In the genomic region with DNA sequence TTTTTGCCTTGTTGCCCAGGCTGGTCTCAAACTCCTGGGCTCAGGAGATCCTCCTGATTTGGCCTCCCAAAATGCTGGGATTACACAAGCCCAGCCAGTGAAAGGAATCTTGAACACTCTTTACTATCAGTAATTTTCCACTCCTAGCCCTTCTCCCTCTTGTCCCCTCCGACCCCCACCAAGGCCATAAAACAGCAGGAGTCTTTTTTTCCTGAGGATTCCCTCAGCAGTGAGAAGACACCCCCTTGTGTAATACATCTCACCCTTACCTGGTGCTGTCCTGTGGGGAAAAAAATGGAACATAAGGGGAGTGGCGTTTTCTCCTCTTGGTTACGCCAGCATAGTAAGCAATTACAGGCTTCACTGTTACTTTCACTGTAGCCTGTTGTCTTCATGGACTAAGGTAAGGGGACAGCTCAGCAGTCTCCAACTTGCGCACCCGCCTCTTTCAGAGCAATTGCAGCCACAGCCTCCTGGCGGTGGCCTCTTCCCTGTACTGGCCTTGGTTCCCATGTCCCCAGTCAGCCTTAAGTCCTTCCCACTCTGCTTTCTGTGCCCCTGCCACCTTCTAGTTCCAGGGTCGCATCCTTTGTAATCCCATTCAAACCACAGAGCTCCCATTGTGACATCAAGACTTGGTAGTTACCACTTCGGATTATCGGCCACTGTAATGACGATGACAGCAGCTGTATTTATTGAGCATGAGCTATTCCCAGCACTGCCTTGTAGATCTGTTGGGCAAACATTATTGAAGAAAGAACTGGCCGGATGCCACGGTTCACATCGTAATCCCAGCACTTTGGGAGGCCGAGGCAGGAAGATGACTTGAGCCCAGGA, we compare ENCODE assay signal across 1 cellular context.
TF ChIP-seq lines count a peak whose summit lies in the region.

No MANE protein-coding gene starts in this region.

TF ChIP-seq in HepG2, 621 proteins besides CTCF, POLR2A, EP300 and RAD21 (continued from another document and continues in another):
- TF ChIP-seq, protein P1, sequence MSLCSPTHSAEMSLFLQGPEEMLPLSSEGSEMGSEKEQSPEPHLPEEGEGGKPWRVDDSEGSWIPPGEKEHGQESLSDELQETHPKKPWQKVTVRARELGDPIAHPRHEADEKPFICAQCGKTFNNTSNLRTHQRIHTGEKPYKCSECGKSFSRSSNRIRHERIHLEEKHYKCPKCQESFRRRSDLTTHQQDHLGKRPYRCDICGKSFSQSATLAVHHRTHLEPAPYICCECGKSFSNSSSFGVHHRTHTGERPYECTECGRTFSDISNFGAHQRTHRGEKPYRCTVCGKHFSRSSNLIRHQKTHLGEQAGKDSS (CRISPR knock-in tag; IDR thresholded peaks at IDR 0.05; ENCODE audit: borderline replicate concordance, low read depth), result no peak
- no peak for TF ChIP-seq ZNF44 (CRISPR knock-in tag; IDR thresholded peaks at IDR 0.05)
- no peak for TF ChIP-seq KAT2B (IDR thresholded peaks at IDR 0.05; ENCODE audit: borderline replicate concordance, low read depth, low read length)
- TF ChIP-seq, protein P2, sequence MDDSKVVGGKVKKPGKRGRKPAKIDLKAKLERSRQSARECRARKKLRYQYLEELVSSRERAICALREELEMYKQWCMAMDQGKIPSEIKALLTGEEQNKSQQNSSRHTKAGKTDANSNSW (CRISPR knock-in tag; IDR thresholded peaks at IDR 0.05; ENCODE audit: borderline replicate concordance), result no peak
- TF ChIP-seq ZNF550 (CRISPR knock-in tag; IDR thresholded peaks at IDR 0.05; ENCODE audit: borderline replicate concordance), result no peak
- TF ChIP-seq, protein P3, sequence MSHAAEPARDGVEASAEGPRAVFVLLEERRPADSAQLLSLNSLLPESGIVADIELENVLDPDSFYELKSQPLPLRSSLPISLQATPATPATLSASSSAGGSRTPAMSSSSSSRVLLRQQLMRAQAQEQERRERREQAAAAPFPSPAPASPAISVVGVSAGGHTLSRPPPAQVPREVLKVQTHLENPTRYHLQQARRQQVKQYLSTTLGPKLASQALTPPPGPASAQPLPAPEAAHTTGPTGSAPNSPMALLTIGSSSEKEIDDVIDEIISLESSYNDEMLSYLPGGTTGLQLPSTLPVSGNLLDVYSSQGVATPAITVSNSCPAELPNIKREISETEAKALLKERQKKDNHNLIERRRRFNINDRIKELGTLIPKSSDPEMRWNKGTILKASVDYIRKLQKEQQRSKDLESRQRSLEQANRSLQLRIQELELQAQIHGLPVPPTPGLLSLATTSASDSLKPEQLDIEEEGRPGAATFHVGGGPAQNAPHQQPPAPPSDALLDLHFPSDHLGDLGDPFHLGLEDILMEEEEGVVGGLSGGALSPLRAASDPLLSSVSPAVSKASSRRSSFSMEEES (CRISPR knock-in tag; IDR thresholded peaks at IDR 0.05), result no peak
- TF ChIP-seq ZNF343 (CRISPR knock-in tag; IDR thresholded peaks at IDR 0.05), result no peak
- TF ChIP-seq, protein P4, sequence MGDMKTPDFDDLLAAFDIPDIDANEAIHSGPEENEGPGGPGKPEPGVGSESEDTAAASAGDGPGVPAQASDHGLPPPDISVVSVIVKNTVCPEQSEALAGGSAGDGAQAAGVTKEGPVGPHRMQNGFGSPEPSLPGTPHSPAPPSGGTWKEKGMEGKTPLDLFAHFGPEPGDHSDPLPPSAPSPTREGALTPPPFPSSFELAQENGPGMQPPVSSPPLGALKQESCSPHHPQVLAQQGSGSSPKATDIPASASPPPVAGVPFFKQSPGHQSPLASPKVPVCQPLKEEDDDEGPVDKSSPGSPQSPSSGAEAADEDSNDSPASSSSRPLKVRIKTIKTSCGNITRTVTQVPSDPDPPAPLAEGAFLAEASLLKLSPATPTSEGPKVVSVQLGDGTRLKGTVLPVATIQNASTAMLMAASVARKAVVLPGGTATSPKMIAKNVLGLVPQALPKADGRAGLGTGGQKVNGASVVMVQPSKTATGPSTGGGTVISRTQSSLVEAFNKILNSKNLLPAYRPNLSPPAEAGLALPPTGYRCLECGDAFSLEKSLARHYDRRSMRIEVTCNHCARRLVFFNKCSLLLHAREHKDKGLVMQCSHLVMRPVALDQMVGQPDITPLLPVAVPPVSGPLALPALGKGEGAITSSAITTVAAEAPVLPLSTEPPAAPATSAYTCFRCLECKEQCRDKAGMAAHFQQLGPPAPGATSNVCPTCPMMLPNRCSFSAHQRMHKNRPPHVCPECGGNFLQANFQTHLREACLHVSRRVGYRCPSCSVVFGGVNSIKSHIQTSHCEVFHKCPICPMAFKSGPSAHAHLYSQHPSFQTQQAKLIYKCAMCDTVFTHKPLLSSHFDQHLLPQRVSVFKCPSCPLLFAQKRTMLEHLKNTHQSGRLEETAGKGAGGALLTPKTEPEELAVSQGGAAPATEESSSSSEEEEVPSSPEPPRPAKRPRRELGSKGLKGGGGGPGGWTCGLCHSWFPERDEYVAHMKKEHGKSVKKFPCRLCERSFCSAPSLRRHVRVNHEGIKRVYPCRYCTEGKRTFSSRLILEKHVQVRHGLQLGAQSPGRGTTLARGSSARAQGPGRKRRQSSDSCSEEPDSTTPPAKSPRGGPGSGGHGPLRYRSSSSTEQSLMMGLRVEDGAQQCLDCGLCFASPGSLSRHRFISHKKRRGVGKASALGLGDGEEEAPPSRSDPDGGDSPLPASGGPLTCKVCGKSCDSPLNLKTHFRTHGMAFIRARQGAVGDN (CRISPR knock-in tag; IDR thresholded peaks at IDR 0.05), result peak; percentile 35; the same call in 1 of the 2 replicates
- no peak for TF ChIP-seq CHD4 (IDR thresholded peaks at IDR 0.05; ENCODE audit: borderline replicate concordance, low read length)
- TF ChIP-seq ZNF567 (CRISPR knock-in tag; IDR thresholded peaks at IDR 0.05; ENCODE audit: borderline replicate concordance), result peak; percentile 49
- TF ChIP-seq, protein P5, sequence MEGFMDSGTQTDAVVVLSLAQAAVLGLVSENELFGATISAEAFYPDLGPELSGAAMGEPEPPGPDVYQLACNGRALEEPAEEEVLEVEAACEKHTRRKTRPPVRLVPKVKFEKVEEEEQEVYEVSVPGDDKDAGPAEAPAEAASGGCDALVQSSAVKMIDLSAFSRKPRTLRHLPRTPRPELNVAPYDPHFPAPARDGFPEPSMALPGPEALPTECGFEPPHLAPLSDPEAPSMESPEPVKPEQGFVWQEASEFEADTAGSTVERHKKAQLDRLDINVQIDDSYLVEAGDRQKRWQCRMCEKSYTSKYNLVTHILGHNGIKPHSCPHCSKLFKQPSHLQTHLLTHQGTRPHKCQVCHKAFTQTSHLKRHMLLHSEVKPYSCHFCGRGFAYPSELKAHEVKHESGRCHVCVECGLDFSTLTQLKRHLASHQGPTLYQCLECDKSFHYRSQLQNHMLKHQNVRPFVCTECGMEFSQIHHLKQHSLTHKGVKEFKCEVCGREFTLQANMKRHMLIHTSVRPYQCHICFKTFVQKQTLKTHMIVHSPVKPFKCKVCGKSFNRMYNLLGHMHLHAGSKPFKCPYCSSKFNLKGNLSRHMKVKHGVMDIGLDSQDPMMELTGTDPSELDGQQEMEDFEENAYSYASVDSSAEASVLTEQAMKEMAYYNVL (CRISPR knock-in tag; IDR thresholded peaks at IDR 0.05; ENCODE audit: borderline replicate concordance), result peak; percentile 63; the same call in 1 of the 2 replicates
- TF ChIP-seq, protein P6, sequence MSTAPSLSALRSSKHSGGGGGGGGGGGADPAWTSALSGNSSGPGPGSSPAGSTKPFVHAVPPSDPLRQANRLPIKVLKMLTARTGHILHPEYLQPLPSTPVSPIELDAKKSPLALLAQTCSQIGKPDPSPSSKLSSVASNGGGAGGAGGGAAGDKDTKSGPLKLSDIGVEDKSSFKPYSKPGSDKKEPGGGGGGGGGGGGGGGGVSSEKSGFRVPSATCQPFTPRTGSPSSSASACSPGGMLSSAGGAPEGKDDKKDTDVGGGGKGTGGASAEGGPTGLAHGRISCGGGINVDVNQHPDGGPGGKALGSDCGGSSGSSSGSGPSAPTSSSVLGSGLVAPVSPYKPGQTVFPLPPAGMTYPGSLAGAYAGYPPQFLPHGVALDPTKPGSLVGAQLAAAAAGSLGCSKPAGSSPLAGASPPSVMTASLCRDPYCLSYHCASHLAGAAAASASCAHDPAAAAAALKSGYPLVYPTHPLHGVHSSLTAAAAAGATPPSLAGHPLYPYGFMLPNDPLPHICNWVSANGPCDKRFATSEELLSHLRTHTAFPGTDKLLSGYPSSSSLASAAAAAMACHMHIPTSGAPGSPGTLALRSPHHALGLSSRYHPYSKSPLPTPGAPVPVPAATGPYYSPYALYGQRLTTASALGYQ (CRISPR knock-in tag; IDR thresholded peaks at IDR 0.05), result no peak
- TF ChIP-seq ZEB1 (IDR thresholded peaks at IDR 0.05; ENCODE audit: insufficient replicate concordance, low read depth), result peak; percentile 22
- no peak for TF ChIP-seq HNRNPUL1 (IDR thresholded peaks at IDR 0.05; ENCODE audit: low read depth, low read length)
- TF ChIP-seq BCL6 (CRISPR knock-in tag; IDR thresholded peaks at IDR 0.05), result no peak; the same call in 1 of the 2 replicates
- no peak for TF ChIP-seq PCBP1 (IDR thresholded peaks at IDR 0.05; ENCODE audit: borderline replicate concordance, low read depth, low read length)
- TF ChIP-seq, protein P7, sequence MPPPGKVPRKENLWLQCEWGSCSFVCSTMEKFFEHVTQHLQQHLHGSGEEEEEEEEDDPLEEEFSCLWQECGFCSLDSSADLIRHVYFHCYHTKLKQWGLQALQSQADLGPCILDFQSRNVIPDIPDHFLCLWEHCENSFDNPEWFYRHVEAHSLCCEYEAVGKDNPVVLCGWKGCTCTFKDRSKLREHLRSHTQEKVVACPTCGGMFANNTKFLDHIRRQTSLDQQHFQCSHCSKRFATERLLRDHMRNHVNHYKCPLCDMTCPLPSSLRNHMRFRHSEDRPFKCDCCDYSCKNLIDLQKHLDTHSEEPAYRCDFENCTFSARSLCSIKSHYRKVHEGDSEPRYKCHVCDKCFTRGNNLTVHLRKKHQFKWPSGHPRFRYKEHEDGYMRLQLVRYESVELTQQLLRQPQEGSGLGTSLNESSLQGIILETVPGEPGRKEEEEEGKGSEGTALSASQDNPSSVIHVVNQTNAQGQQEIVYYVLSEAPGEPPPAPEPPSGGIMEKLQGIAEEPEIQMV (CRISPR knock-in tag; IDR thresholded peaks at IDR 0.05; ENCODE audit: low read depth), result no peak
- TF ChIP-seq CENPT (CRISPR knock-in tag; IDR thresholded peaks at IDR 0.05; ENCODE audit: low read depth), result no peak
- no peak for TF ChIP-seq RXRB (CRISPR knock-in tag; IDR thresholded peaks at IDR 0.05; ENCODE audit: borderline replicate concordance)
- TF ChIP-seq ETV5 (CRISPR knock-in tag; IDR thresholded peaks at IDR 0.05; ENCODE audit: borderline replicate concordance), result 0 out of 2 replicates have a peak, but pooled peaks have one; percentile 15
- TF ChIP-seq, protein P8, sequence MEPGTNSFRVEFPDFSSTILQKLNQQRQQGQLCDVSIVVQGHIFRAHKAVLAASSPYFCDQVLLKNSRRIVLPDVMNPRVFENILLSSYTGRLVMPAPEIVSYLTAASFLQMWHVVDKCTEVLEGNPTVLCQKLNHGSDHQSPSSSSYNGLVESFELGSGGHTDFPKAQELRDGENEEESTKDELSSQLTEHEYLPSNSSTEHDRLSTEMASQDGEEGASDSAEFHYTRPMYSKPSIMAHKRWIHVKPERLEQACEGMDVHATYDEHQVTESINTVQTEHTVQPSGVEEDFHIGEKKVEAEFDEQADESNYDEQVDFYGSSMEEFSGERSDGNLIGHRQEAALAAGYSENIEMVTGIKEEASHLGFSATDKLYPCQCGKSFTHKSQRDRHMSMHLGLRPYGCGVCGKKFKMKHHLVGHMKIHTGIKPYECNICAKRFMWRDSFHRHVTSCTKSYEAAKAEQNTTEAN (CRISPR knock-in tag; conservative IDR thresholded peaks at IDR 0.05), result no peak
- no peak for TF ChIP-seq ZNF780A (CRISPR knock-in tag; IDR thresholded peaks at IDR 0.05)
- TF ChIP-seq RBAK (CRISPR knock-in tag; IDR thresholded peaks at IDR 0.05), result no peak
- no peak for TF ChIP-seq MLLT10 (CRISPR knock-in tag; IDR thresholded peaks at IDR 0.05)
- no peak for TF ChIP-seq MED8 (CRISPR knock-in tag; IDR thresholded peaks at IDR 0.05; ENCODE audit: insufficient replicate concordance)
- TF ChIP-seq, protein P9, sequence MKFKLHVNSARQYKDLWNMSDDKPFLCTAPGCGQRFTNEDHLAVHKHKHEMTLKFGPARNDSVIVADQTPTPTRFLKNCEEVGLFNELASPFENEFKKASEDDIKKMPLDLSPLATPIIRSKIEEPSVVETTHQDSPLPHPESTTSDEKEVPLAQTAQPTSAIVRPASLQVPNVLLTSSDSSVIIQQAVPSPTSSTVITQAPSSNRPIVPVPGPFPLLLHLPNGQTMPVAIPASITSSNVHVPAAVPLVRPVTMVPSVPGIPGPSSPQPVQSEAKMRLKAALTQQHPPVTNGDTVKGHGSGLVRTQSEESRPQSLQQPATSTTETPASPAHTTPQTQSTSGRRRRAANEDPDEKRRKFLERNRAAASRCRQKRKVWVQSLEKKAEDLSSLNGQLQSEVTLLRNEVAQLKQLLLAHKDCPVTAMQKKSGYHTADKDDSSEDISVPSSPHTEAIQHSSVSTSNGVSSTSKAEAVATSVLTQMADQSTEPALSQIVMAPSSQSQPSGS (CRISPR knock-in tag; IDR thresholded peaks at IDR 0.05), result no peak
- TF ChIP-seq TAF1 (CRISPR knock-in tag; IDR thresholded peaks at IDR 0.05), result no peak
- TF ChIP-seq RXRA (CRISPR knock-in tag; IDR thresholded peaks at IDR 0.05), result no peak
- TF ChIP-seq SMC3 (IDR thresholded peaks at IDR 0.05; ENCODE audit: low read length), result peak; percentile 20; the same call in 1 of the 2 replicates
- TF ChIP-seq SMYD3 (CRISPR knock-in tag; IDR thresholded peaks at IDR 0.05), result no peak
- TF ChIP-seq NFIB (CRISPR knock-in tag; IDR thresholded peaks at IDR 0.05; ENCODE audit: borderline replicate concordance), result no peak
- TF ChIP-seq ZNF777 (CRISPR knock-in tag; IDR thresholded peaks at IDR 0.05), result no peak
- peak; percentile 26; the same call in 1 of the 2 replicates for TF ChIP-seq ZKSCAN8 (CRISPR knock-in tag; IDR thresholded peaks at IDR 0.05; ENCODE audit: borderline replicate concordance)
- no peak for TF ChIP-seq ZNF235 (CRISPR knock-in tag; IDR thresholded peaks at IDR 0.05; ENCODE audit: borderline replicate concordance)
- no peak for TF ChIP-seq PAWR (CRISPR knock-in tag; IDR thresholded peaks at IDR 0.05; ENCODE audit: borderline replicate concordance)
- no peak for TF ChIP-seq U2AF2 (IDR thresholded peaks at IDR 0.05; ENCODE audit: low read depth, low read length)
- TF ChIP-seq, protein P10, sequence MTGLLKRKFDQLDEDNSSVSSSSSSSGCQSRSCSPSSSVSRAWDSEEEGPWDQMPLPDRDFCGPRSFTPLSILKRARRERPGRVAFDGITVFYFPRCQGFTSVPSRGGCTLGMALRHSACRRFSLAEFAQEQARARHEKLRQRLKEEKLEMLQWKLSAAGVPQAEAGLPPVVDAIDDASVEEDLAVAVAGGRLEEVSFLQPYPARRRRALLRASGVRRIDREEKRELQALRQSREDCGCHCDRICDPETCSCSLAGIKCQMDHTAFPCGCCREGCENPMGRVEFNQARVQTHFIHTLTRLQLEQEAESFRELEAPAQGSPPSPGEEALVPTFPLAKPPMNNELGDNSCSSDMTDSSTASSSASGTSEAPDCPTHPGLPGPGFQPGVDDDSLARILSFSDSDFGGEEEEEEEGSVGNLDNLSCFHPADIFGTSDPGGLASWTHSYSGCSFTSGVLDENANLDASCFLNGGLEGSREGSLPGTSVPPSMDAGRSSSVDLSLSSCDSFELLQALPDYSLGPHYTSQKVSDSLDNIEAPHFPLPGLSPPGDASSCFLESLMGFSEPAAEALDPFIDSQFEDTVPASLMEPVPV (CRISPR knock-in tag; IDR thresholded peaks at IDR 0.05), result no peak
- TF ChIP-seq, protein P11, sequence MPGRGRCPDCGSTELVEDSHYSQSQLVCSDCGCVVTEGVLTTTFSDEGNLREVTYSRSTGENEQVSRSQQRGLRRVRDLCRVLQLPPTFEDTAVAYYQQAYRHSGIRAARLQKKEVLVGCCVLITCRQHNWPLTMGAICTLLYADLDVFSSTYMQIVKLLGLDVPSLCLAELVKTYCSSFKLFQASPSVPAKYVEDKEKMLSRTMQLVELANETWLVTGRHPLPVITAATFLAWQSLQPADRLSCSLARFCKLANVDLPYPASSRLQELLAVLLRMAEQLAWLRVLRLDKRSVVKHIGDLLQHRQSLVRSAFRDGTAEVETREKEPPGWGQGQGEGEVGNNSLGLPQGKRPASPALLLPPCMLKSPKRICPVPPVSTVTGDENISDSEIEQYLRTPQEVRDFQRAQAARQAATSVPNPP (CRISPR knock-in tag; IDR thresholded peaks at IDR 0.05), result no peak
- no peak for TF ChIP-seq NPAS2 (CRISPR knock-in tag; IDR thresholded peaks at IDR 0.05; ENCODE audit: borderline replicate concordance)
- TF ChIP-seq NCOA2 (CRISPR knock-in tag; IDR thresholded peaks at IDR 0.05), result peak; percentile 43; the same call in 1 of the 2 replicates
